1 cellular context compared by ENCODE assay signal in the genomic region with DNA sequence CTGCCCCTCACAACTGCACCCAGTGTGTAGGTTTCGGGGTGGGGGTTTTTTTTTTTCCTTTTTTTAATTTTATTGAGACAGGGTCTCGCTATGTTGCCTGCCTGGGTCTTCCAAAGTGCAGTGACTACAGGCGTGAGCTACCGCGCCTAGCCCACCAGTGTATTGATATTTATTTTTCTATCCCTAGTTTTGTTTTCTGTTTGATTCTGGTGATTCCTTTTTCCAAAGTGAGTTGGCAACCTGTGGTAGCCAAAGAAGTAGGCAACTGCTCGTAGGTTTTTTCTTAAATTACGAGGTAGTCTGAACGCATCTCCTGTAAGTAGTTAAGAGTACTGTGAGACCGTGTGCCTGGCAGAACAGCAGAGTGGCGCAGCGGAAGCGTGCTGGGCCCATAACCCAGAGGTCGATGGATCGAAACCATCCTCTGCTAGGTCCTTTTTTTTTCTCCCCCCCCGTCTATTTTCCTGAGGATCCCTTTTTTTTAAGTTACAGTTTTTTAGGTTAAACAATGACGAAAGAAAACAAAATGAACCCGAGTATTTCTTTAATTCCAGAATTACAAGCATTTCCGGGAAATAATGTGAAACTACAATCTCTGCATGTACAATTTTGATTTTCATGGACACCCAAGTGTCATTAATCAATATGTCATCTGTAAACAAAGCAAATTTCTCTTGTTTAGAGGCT.
TF ChIP-seq lines count a peak whose summit lies in the region.

No MANE protein-coding gene starts in this region.

TF ChIP-seq in HepG2, 621 proteins besides CTCF, POLR2A, EP300 and RAD21 (continued from another document and continues in another):
- TF ChIP-seq, protein P1, sequence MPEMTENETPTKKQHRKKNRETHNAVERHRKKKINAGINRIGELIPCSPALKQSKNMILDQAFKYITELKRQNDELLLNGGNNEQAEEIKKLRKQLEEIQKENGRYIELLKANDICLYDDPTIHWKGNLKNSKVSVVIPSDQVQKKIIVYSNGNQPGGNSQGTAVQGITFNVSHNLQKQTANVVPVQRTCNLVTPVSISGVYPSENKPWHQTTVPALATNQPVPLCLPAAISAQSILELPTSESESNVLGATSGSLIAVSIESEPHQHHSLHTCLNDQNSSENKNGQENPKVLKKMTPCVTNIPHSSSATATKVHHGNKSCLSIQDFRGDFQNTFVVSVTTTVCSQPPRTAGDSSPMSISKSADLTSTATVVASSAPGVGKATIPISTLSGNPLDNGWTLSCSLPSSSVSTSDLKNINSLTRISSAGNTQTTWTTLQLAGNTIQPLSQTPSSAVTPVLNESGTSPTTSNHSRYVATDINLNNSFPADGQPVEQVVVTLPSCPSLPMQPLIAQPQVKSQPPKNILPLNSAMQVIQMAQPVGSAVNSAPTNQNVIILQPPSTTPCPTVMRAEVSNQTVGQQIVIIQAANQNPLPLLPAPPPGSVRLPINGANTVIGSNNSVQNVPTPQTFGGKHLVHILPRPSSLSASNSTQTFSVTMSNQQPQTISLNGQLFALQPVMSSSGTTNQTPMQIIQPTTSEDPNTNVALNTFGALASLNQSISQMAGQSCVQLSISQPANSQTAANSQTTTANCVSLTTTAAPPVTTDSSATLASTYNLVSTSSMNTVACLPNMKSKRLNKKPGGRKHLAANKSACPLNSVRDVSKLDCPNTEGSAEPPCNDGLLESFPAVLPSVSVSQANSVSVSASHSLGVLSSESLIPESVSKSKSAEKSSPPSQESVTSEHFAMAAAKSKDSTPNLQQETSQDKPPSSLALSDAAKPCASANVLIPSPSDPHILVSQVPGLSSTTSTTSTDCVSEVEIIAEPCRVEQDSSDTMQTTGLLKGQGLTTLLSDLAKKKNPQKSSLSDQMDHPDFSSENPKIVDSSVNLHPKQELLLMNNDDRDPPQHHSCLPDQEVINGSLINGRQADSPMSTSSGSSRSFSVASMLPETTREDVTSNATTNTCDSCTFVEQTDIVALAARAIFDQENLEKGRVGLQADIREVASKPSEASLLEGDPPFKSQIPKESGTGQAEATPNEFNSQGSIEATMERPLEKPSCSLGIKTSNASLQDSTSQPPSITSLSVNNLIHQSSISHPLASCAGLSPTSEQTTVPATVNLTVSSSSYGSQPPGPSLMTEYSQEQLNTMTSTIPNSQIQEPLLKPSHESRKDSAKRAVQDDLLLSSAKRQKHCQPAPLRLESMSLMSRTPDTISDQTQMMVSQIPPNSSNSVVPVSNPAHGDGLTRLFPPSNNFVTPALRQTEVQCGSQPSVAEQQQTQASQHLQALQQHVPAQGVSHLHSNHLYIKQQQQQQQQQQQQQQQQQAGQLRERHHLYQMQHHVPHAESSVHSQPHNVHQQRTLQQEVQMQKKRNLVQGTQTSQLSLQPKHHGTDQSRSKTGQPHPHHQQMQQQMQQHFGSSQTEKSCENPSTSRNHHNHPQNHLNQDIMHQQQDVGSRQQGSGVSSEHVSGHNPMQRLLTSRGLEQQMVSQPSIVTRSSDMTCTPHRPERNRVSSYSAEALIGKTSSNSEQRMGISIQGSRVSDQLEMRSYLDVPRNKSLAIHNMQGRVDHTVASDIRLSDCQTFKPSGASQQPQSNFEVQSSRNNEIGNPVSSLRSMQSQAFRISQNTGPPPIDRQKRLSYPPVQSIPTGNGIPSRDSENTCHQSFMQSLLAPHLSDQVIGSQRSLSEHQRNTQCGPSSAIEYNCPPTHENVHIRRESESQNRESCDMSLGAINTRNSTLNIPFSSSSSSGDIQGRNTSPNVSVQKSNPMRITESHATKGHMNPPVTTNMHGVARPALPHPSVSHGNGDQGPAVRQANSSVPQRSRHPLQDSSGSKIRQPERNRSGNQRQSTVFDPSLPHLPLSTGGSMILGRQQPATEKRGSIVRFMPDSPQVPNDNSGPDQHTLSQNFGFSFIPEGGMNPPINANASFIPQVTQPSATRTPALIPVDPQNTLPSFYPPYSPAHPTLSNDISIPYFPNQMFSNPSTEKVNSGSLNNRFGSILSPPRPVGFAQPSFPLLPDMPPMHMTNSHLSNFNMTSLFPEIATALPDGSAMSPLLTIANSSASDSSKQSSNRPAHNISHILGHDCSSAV (CRISPR knock-in tag; IDR thresholded peaks at IDR 0.05; ENCODE audit: borderline replicate concordance): no peak
- TF ChIP-seq RNF2 (conservative IDR thresholded peaks at IDR 0.05; ENCODE audit: low read depth) (peak; percentile 56; the same call in 1 of the 2 replicates), DDIT3 (CRISPR knock-in tag; IDR thresholded peaks at IDR 0.05) (no peak), ZNF484 (CRISPR knock-in tag; IDR thresholded peaks at IDR 0.05; ENCODE audit: borderline replicate concordance, low read depth) (no peak), ZNF138 (CRISPR knock-in tag; IDR thresholded peaks at IDR 0.05; ENCODE audit: low read depth) (no peak), RNF219 (CRISPR knock-in tag; IDR thresholded peaks at IDR 0.05) (no peak), NFYC (CRISPR knock-in tag; IDR thresholded peaks at IDR 0.05) (no peak), ZNF264 (CRISPR knock-in tag; IDR thresholded peaks at IDR 0.05) (no peak), MYPOP (CRISPR knock-in tag; IDR thresholded peaks at IDR 0.05) (no peak), ZNF430 (CRISPR knock-in tag; IDR thresholded peaks at IDR 0.05) (no peak), ZNF44 (CRISPR knock-in tag; IDR thresholded peaks at IDR 0.05) (no peak), ZNF670 (CRISPR knock-in tag; IDR thresholded peaks at IDR 0.05; ENCODE audit: borderline replicate concordance) (no peak; the same call in 1 of the 2 replicates), XBP1 (CRISPR knock-in tag; IDR thresholded peaks at IDR 0.05) (no peak), RBAK (CRISPR knock-in tag; IDR thresholded peaks at IDR 0.05) (no peak), RBM22 (optimal IDR thresholded peaks at IDR 0.05; ENCODE audit: low read length) (peak; percentile 99), ZFP36L1 (CRISPR knock-in tag; IDR thresholded peaks at IDR 0.05) (no peak), EZH2 (conservative IDR thresholded peaks at IDR 0.05; ENCODE audit: low read depth, low read length) (no peak), ZNF710 (CRISPR knock-in tag; IDR thresholded peaks at IDR 0.05; ENCODE audit: borderline replicate concordance) (peak; percentile 60; the same call in 1 of the 2 replicates), ZNF496 (CRISPR knock-in tag; IDR thresholded peaks at IDR 0.05; ENCODE audit: insufficient replicate concordance) (no peak)
- TF ChIP-seq, protein P2, sequence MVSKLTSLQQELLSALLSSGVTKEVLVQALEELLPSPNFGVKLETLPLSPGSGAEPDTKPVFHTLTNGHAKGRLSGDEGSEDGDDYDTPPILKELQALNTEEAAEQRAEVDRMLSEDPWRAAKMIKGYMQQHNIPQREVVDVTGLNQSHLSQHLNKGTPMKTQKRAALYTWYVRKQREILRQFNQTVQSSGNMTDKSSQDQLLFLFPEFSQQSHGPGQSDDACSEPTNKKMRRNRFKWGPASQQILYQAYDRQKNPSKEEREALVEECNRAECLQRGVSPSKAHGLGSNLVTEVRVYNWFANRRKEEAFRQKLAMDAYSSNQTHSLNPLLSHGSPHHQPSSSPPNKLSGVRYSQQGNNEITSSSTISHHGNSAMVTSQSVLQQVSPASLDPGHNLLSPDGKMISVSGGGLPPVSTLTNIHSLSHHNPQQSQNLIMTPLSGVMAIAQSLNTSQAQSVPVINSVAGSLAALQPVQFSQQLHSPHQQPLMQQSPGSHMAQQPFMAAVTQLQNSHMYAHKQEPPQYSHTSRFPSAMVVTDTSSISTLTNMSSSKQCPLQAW (CRISPR knock-in tag; IDR thresholded peaks at IDR 0.05): no peak
- TF ChIP-seq, protein P3, sequence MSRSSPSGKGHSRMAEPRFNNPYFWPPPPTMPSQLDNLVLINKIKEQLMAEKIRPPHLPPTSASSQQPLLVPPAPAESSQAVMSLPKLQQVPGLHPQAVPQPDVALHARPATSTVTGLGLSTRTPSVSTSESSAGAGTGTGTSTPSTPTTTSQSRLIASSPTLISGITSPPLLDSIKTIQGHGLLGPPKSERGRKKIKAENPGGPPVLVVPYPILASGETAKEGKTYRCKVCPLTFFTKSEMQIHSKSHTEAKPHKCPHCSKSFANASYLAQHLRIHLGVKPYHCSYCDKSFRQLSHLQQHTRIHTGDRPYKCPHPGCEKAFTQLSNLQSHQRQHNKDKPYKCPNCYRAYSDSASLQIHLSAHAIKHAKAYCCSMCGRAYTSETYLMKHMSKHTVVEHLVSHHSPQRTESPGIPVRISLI (CRISPR knock-in tag; IDR thresholded peaks at IDR 0.05; ENCODE audit: borderline replicate concordance): peak; percentile 86
- TF ChIP-seq, protein P4, sequence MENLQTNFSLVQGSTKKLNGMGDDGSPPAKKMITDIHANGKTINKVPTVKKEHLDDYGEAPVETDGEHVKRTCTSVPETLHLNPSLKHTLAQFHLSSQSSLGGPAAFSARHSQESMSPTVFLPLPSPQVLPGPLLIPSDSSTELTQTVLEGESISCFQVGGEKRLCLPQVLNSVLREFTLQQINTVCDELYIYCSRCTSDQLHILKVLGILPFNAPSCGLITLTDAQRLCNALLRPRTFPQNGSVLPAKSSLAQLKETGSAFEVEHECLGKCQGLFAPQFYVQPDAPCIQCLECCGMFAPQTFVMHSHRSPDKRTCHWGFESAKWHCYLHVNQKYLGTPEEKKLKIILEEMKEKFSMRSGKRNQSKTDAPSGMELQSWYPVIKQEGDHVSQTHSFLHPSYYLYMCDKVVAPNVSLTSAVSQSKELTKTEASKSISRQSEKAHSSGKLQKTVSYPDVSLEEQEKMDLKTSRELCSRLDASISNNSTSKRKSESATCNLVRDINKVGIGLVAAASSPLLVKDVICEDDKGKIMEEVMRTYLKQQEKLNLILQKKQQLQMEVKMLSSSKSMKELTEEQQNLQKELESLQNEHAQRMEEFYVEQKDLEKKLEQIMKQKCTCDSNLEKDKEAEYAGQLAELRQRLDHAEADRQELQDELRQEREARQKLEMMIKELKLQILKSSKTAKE (CRISPR knock-in tag; IDR thresholded peaks at IDR 0.05; ENCODE audit: borderline replicate concordance): no peak; the same call in 1 of the 2 replicates
- TF ChIP-seq, protein P5, sequence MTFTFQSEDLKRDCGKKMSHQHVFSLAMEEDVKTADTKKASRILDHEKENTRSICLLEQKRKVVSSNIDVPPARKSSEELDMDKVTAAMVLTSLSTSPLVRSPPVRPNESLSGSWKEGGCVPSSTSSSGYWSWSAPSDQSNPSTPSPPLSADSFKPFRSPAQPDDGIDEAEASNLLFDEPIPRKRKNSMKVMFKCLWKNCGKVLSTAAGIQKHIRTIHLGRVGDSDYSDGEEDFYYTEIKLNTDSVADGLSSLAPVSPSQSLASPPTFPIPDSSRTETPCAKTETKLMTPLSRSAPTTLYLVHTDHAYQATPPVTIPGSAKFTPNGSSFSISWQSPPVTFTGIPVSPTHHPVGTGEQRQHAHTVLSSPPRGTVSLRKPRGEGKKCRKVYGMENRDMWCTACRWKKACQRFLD (CRISPR knock-in tag; IDR thresholded peaks at IDR 0.05; ENCODE audit: borderline replicate concordance): no peak
- TF ChIP-seq, protein P6, sequence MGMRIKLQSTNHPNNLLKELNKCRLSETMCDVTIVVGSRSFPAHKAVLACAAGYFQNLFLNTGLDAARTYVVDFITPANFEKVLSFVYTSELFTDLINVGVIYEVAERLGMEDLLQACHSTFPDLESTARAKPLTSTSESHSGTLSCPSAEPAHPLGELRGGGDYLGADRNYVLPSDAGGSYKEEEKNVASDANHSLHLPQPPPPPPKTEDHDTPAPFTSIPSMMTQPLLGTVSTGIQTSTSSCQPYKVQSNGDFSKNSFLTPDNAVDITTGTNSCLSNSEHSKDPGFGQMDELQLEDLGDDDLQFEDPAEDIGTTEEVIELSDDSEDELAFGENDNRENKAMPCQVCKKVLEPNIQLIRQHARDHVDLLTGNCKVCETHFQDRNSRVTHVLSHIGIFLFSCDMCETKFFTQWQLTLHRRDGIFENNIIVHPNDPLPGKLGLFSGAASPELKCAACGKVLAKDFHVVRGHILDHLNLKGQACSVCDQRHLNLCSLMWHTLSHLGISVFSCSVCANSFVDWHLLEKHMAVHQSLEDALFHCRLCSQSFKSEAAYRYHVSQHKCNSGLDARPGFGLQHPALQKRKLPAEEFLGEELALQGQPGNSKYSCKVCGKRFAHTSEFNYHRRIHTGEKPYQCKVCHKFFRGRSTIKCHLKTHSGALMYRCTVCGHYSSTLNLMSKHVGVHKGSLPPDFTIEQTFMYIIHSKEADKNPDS (CRISPR knock-in tag; IDR thresholded peaks at IDR 0.05): no peak
